Comparison of ENCODE assay signal across 21 cellular contexts in genomic region chr7:144247676-144248330, GRCh38. TPM values are rescaled to one million over a fixed set of nuclear protein-coding genes. Genes with fewer than 3 reads are reported as not detected.
A peak's percentile ranks its signal among the peaks of the same experiment; 100 is the strongest.
DNase-seq lines count a peak whose midpoint lies in the region; ATAC-seq, FAIRE-seq and TF ChIP-seq lines count a peak whose summit lies in the region.
"Not testable (repeated sequence)": the region's sequence is repeated elsewhere in the genome, so short reads cannot be mapped to it uniquely, and the experiment has no call there.
"Had no signal": no experiment of that assay in that cellular context is flagged by ENCODE, and none has a peak within 500 bp of the region (broad histone marks: within the 10 kb centered on the region; RNA-seq: fewer than 3 reads in every experiment).

No MANE protein-coding gene starts in this region.

- not testable (repeated sequence) for H3K9ac ChIP-seq in HCT116 (ENCODE audit: low read length); PC-3 (ENCODE audit: low read length); GM12878 (ENCODE audit: control insufficient read depth, insufficient read depth, low read length); K562 (ENCODE audit: insufficient read depth in 1 of 2, low read depth in 2 of 2, low read length in 2 of 2)

- H3K27me3 ChIP-seq in HCT116 (ENCODE audit: insufficient read depth, low read length); PC-3 (ENCODE audit: low read length); RWPE2 (ENCODE audit: insufficient read depth, poor library complexity, severe bottlenecking); GM12878 (replicated peaks in 1 of 2; ENCODE audit: control insufficient read depth in 2 of 2, insufficient read depth in 2 of 2, low read length in 1 of 2); K562 (ENCODE audit: control insufficient read depth in 2 of 2, insufficient read depth in 2 of 2, low read length in 2 of 2); foreskin keratinocyte: not testable (repeated sequence)

- not testable (repeated sequence) for H3K36me3 ChIP-seq in HCT116 (ENCODE audit: control insufficient read depth in 1 of 2, insufficient read depth in 2 of 2, low read length in 2 of 2); PC-3 (ENCODE audit: low read depth, low read length); RWPE2 (ENCODE audit: low read depth); GM12878 (ENCODE audit: control insufficient read depth in 2 of 2, insufficient read depth in 2 of 2, low read length in 1 of 2); K562 (ENCODE audit: control insufficient read depth, insufficient read depth, low read length)

- not testable (repeated sequence) for H3K4me2 ChIP-seq in HCT116 (ENCODE audit: low read length); PC-3 (ENCODE audit: low read length); GM12878 (ENCODE audit: control insufficient read depth, insufficient read depth); K562 (ENCODE audit: insufficient read depth, low read length)

- not testable (repeated sequence) for H3K4me3 ChIP-seq in HCT116 (replicated peaks in 1 of 2; ENCODE audit: low read depth in 1 of 2, low read length in 2 of 2); PC-3 (ENCODE audit: low read length); RWPE2 (ENCODE audit: severe bottlenecking); GM12878; K562

- not testable (repeated sequence) for DNase-seq in HCT116 (ENCODE audit: low read depth, low spot score); PC-3; RWPE2 (ENCODE audit: low spot score); GM12878 (ENCODE audit: low read depth, low spot score); K562 (ENCODE audit: extremely low read depth in 1 of 4, low spot score in 3 of 4); foreskin keratinocyte

- not testable (repeated sequence) for H4K20me1 ChIP-seq in HCT116 (ENCODE audit: insufficient read depth); PC-3 (ENCODE audit: low read length); GM12878 (ENCODE audit: control insufficient read depth, insufficient read depth); K562 (replicated peaks; ENCODE audit: control insufficient read depth, insufficient read depth, low read length)

- not testable (repeated sequence) for H3K9me2 ChIP-seq in HCT116 (ENCODE audit: insufficient read depth); PC-3 (replicated peaks; ENCODE audit: low read length)

- not testable (repeated sequence) for H3K9me1 ChIP-seq in K562 (ENCODE audit: control insufficient read depth, insufficient read depth, low read length)

- peak; percentile 41 for ATAC-seq in GM18868 (IDR thresholded peaks at IDR 0.05; ENCODE audit: unreplicated experiment)
- peak; percentile 33 for ATAC-seq in HCT116
- peak; percentile 70 for ATAC-seq in HG02610 (IDR thresholded peaks at IDR 0.05; ENCODE audit: unreplicated experiment)
- peak; percentile 59 for ATAC-seq in PC-3
- peak; percentile 31; the same call in 1 of the 3 replicates for ATAC-seq in RWPE2 (ENCODE audit: low read depth)
- peak; percentile 44 for ATAC-seq in GM12878
- peak; percentile 37; the same call in 2 of the 3 replicates for ATAC-seq in K562
- peak; percentile 54 for ATAC-seq in foreskin keratinocyte

- BruUV-seq in HCT116 (replicated peaks; lab: Mats Ljungman, UMichigan); PC-3 (replicated peaks; lab: Mats Ljungman, UMichigan); GM12878 (replicated peaks; lab: Mats Ljungman, UMichigan); K562 (replicated peaks; lab: Mats Ljungman, UMichigan): not testable (repeated sequence)

- RAD21 ChIA-PET in HCT116 (lab: Charles Lee; ENCODE audit: low non-redundant PET in 1 of 2, low total read pairs in 2 of 2, uncharacterized antibody in 2 of 2, unreplicated experiment in 2 of 2); GM12878 (lab: Charles Lee; ENCODE audit: unreplicated experiment): not testable (repeated sequence)

- intact Hi-C loops in HCT116 (cut with micrococcal nuclease); PC-3 (cut with micrococcal nuclease); GM12878 (cut with micrococcal nuclease; ENCODE audit: unreplicated experiment); K562 (cut with micrococcal nuclease): not testable (repeated sequence)

- not testable (repeated sequence) for H2AFZ ChIP-seq in HCT116 (ENCODE audit: low read depth, low read length, poor library complexity, severe bottlenecking); PC-3 (ENCODE audit: low read length); GM12878 (ENCODE audit: control insufficient read depth, low read depth, low read length); K562 (ENCODE audit: low read depth, low read length)

- H3K79me2 ChIP-seq in HCT116 (ENCODE audit: insufficient read depth, low read length); PC-3 (ENCODE audit: low read length); GM12878 (ENCODE audit: control insufficient read depth, insufficient read depth, low read length); K562 (ENCODE audit: control insufficient read depth, insufficient read depth, low read length): not testable (repeated sequence)

- not testable (repeated sequence) for FAIRE-seq in GM12878 (lab: Jason Lieb, UNC); K562 (lab: Jason Lieb, UNC)

- TF ChIP-seq EP300 in GM12878 (IDR thresholded peaks at IDR 0.05; ENCODE audit: borderline replicate concordance in 1 of 2, control insufficient read depth in 1 of 2, low read depth in 2 of 2, low read length in 2 of 2); K562 (IDR thresholded peaks at IDR 0.05; ENCODE audit: low read length): not testable (repeated sequence)

- CTCF ChIA-PET in HCT116 (lab: Charles Lee); PC-3 (lab: Charles Lee); GM12878 (lab: Yijun Ruan, JAX); K562 (lab: Yijun Ruan, JAX; ENCODE audit: low intra/inter-chr PET ratio): not testable (repeated sequence)

- in situ Hi-C loops in GM12878 (cut with MboI); K562 (cut with MboI): not testable (repeated sequence)

- not testable (repeated sequence) for H3K27ac ChIP-seq in HCT116 (ENCODE audit: low read depth, low read length); PC-3 (ENCODE audit: low read length); RWPE2 (ENCODE audit: poor library complexity, severe bottlenecking); GM12878 (ENCODE audit: control insufficient read depth, insufficient read depth); K562 (ENCODE audit: extremely low read depth, low read depth, low read length); foreskin keratinocyte

- TF ChIP-seq RAD21 in HCT116 (IDR thresholded peaks at IDR 0.05; ENCODE audit: low read depth); GM12878 (IDR thresholded peaks at IDR 0.05; ENCODE audit: insufficient read depth, low read depth, low read length); K562 (CRISPR knock-in tag; conservative IDR thresholded peaks at IDR 0.05 in 1 of 2, IDR thresholded peaks at IDR 0.05 in 1 of 2): not testable (repeated sequence)

- POLR2A ChIA-PET in HCT116 (lab: Charles Lee); PC-3 (lab: Charles Lee; ENCODE audit: unreplicated experiment); GM12878 (lab: Charles Lee); K562 (lab: Yijun Ruan, JAX): not testable (repeated sequence)

- no CpG with 5 or more reads among the region's 1 CpG for WGBS in GM12878 (ENCODE audit: insufficient coverage, insufficient replicate concordance, low lambda C conversion rate, missing lambda C conversion rate)
- WGBS in K562 (ENCODE audit: insufficient coverage, low coverage, missing lambda C conversion rate): no CpG with 5 or more reads among the region's 1 CpG

- SMC1A ChIA-PET in GM12878 (lab: Charles Lee; ENCODE audit: uncharacterized antibody, unreplicated experiment): not testable (repeated sequence)

- not testable (repeated sequence) for TF ChIP-seq CTCF in HCT116 (IDR thresholded peaks at IDR 0.05 in 2 of 3, conservative IDR thresholded peaks at IDR 0.05 in 1 of 3; ENCODE audit: borderline replicate concordance in 1 of 3, insufficient read depth in 1 of 3, low read depth in 2 of 3, low read length in 2 of 3); PC-3 (conservative IDR thresholded peaks at IDR 0.05; ENCODE audit: low read depth, low read length); RWPE2 (IDR thresholded peaks at IDR 0.05; ENCODE audit: poor library complexity, severe bottlenecking); GM12878 (IDR thresholded peaks at IDR 0.05 in 2 of 3, conservative IDR thresholded peaks at IDR 0.05 in 1 of 3; ENCODE audit: control insufficient read depth in 2 of 3, extremely low read depth in 1 of 3, insufficient read depth in 1 of 3, low read depth in 3 of 3, low read length in 3 of 3); K562 (IDR thresholded peaks at IDR 0.05 in 2 of 3, conservative IDR thresholded peaks at IDR 0.05 in 1 of 3; ENCODE audit: insufficient read depth in 2 of 3, low read depth in 1 of 3, low read length in 3 of 3); foreskin keratinocyte (conservative IDR thresholded peaks at IDR 0.05)

- H3K4me1 ChIP-seq in HCT116 (ENCODE audit: control insufficient read depth in 1 of 2, insufficient read depth in 2 of 2, low read length in 2 of 2); PC-3 (ENCODE audit: insufficient read depth, low read length); RWPE2 (ENCODE audit: insufficient read depth, poor library complexity, severe bottlenecking); GM12878 (ENCODE audit: control insufficient read depth, insufficient read depth, low read length); K562 (replicated peaks in 1 of 2; ENCODE audit: control insufficient read depth in 2 of 2, insufficient read depth in 2 of 2, low read length in 2 of 2); foreskin keratinocyte: not testable (repeated sequence)

- H3F3A ChIP-seq in PC-3 (ENCODE audit: low read length, unreplicated experiment): not testable (repeated sequence)

- not testable (repeated sequence) for H3K9me3 ChIP-seq in HCT116 (ENCODE audit: control insufficient read depth in 1 of 2, insufficient read depth in 1 of 2, low read depth in 1 of 2, low read length in 2 of 2); PC-3 (ENCODE audit: low read length); RWPE2 (ENCODE audit: severe bottlenecking); GM12878 (replicated peaks; ENCODE audit: control insufficient read depth, insufficient read depth, low read length); K562 (replicated peaks; ENCODE audit: control insufficient read depth, insufficient read depth, low read depth, low read length)

- TF ChIP-seq POLR2A in HCT116 (IDR thresholded peaks at IDR 0.05; ENCODE audit: borderline replicate concordance, extremely low read depth, insufficient read depth, insufficient read length); GM12878 (IDR thresholded peaks at IDR 0.05; ENCODE audit: low read depth, low read length); K562 (conservative IDR thresholded peaks at IDR 0.05): not testable (repeated sequence)

RNA-seq across cellular contexts. Expression of gene OR2A42, which starts 8.4 kb away (rescaled TPM):
- total RNA-seq in HCT116 (2021; ENCODE audit: unreplicated experiment) (not detected), PC-3 (2014; rRNA removed) (0.40 TPM in 1 of 2 replicates, not detected in the other), GM12878 (2014; rRNA removed) (under 0.01 TPM in 1 of 2 replicates, not detected in the other), GM12878 (2014; rRNA removed; fragmentation: Illumina TruSeq; extraction: Trizol) (0.05 TPM in 1 of 2 replicates, not detected in the other), GM12878 (2021) (not detected in 2 replicates), K562 (2014; rRNA removed) (not detected in 2 replicates), K562 (2014; rRNA removed; fragmentation: Illumina TruSeq; extraction: Trizol) (not detected in 2 replicates), K562 (2015; rRNA removed; fragmentation: Illumina TruSeq; extraction: Trizol) (not detected in 2 replicates), K562 (2021) (not detected in 2 replicates), foreskin keratinocyte (not detected in 2 replicates)
- 0.09 and 0.12 TPM in 2 replicates for polyA plus RNA-seq in HCT116 (2012)
- 0.06 and 0.12 TPM in 2 replicates for total RNA-seq in GM12878 (2013; cell fraction: nucleolus; rRNA removed)
- not detected for polyA plus RNA-seq in GM12878 (2011; ENCODE audit: low read depth)
- polyA plus RNA-seq in GM12878 (2011; rRNA removed) (not detected in 2 replicates), GM12878 (2014; fragmentation: Illumina TruSeq; extraction: Trizol) (0.04 TPM in 1 of 2 replicates, not detected in the other), GM12878 (2014; fragmentation: Nextera tagmentation; extraction: Ambion mirVana) (under 1 TPM; 0.02 to 0.06 TPM), GM12878 (2014; rRNA removed) (not detected in 2 replicates), GM12878 (2016; fragmentation: Nextera tagmentation; extraction: Ambion mirVana) (under 1 TPM; 0.32 to 0.42 TPM), K562 (2011; rRNA removed) (not detected in 2 replicates), K562 (2014; fragmentation: Illumina TruSeq; extraction: Trizol) (not detected in 2 replicates), K562 (2014; fragmentation: Nextera tagmentation; extraction: Ambion mirVana) (not detected), K562 (2014; rRNA removed) (not detected in 2 replicates), foreskin keratinocyte (not detected in 2 replicates)
- not detected in 2 replicates for polyA plus RNA-seq in GM12878 (2011; cell fraction: cytosol; rRNA removed)
- polyA plus RNA-seq in GM12878 (2011; cell fraction: nucleus; rRNA removed): not detected in 2 replicates
- polyA plus RNA-seq in GM12878 (2012): 0.13 and 0.14 TPM in 2 replicates
- not detected in 2 replicates for polyA minus RNA-seq in GM12878 (2011; rRNA and poly(A)+ RNA removed)
- polyA minus RNA-seq in GM12878 (2011; cell fraction: cytosol; rRNA and poly(A)+ RNA removed): not detected in 2 replicates
- not detected in 2 replicates for polyA minus RNA-seq in GM12878 (2011; cell fraction: nucleus; rRNA and poly(A)+ RNA removed)
- total RNA-seq in K562 (2011; cell fraction: chromatin; rRNA removed; ENCODE audit: low replicate concordance): not detected in 2 replicates
- not detected in 2 replicates for total RNA-seq in K562 (2011; cell fraction: nucleolus; rRNA removed)
- not detected in 2 replicates for total RNA-seq in K562 (2011; cell fraction: nucleoplasm; rRNA removed)
- not detected in 2 replicates for polyA plus RNA-seq in K562 (2011; cell fraction: cytosol; rRNA removed)
- polyA plus RNA-seq in K562 (2011; cell fraction: nucleus; rRNA removed): not detected in 2 replicates
- not detected in 2 replicates for polyA plus RNA-seq in K562 (2012)
- not detected in 2 replicates for polyA minus RNA-seq in K562 (2011; rRNA and poly(A)+ RNA removed)
- not detected in 2 replicates for polyA minus RNA-seq in K562 (2011; cell fraction: cytosol; rRNA and poly(A)+ RNA removed)
- not detected in 2 replicates for polyA minus RNA-seq in K562 (2011; cell fraction: nucleus; rRNA and poly(A)+ RNA removed)
- total RNA-seq: A172; Caco-2; Calu3; CD4-positive, alpha-beta memory T cell; CD4-positive, alpha-beta T cell; CD8-positive, alpha-beta memory T cell; CD8-positive, alpha-beta T cell; Daoy had no signal
- polyA plus RNA-seq: A549; AG04450; BJ; CD14-positive monocyte; CD4-positive, alpha-beta memory T cell; CD8-positive, alpha-beta memory T cell had no signal

RNA-seq across cellular contexts. Expression of gene OR2A7, which starts 16.8 kb away (rescaled TPM):
- total RNA-seq in HCT116 (2021; ENCODE audit: unreplicated experiment) (8.1 TPM), PC-3 (2014; rRNA removed) (0.69 TPM in 2 replicates), GM12878 (2014; rRNA removed) (0.96 and 1.7 TPM in 2 replicates), GM12878 (2014; rRNA removed; fragmentation: Illumina TruSeq; extraction: Trizol) (0.94 and 1.2 TPM in 2 replicates), GM12878 (2021) (1.5 and 2.3 TPM in 2 replicates), K562 (2014; rRNA removed) (not detected in 2 replicates), K562 (2014; rRNA removed; fragmentation: Illumina TruSeq; extraction: Trizol) (not detected in 2 replicates), K562 (2015; rRNA removed; fragmentation: Illumina TruSeq; extraction: Trizol) (not detected in 2 replicates), K562 (2021) (not detected in 2 replicates), foreskin keratinocyte (3.3 and 11.6 TPM in 2 replicates)
- 6.9 and 7.0 TPM in 2 replicates for polyA plus RNA-seq in HCT116 (2012)
- total RNA-seq in GM12878 (2013; cell fraction: nucleolus; rRNA removed): 8.9 and 12.6 TPM in 2 replicates
- polyA plus RNA-seq in GM12878 (2011; ENCODE audit: low read depth): 0.28 TPM
- polyA plus RNA-seq in GM12878 (2011; rRNA removed) (0.84 and 1.1 TPM in 2 replicates), GM12878 (2014; fragmentation: Illumina TruSeq; extraction: Trizol) (2.0 and 2.3 TPM in 2 replicates), GM12878 (2014; fragmentation: Nextera tagmentation; extraction: Ambion mirVana) (under 1 TPM; 0.37 to 0.55 TPM), GM12878 (2014; rRNA removed) (0.76 and 0.95 TPM in 2 replicates), GM12878 (2016; fragmentation: Nextera tagmentation; extraction: Ambion mirVana) (under 1 TPM; 0.34 to 0.72 TPM), K562 (2011; rRNA removed) (0.06 and 0.08 TPM in 2 replicates), K562 (2014; fragmentation: Illumina TruSeq; extraction: Trizol) (not detected in 2 replicates), K562 (2014; fragmentation: Nextera tagmentation; extraction: Ambion mirVana) (under 1 TPM; 0.03 to 0.10 TPM), K562 (2014; rRNA removed) (not detected in 2 replicates), foreskin keratinocyte (1.0 and 2.5 TPM in 2 replicates)
- polyA plus RNA-seq in GM12878 (2011; cell fraction: cytosol; rRNA removed): 0.49 and 0.62 TPM in 2 replicates
- 2.0 and 2.7 TPM in 2 replicates for polyA plus RNA-seq in GM12878 (2011; cell fraction: nucleus; rRNA removed)
- 0.47 and 0.53 TPM in 2 replicates for polyA plus RNA-seq in GM12878 (2012)
- 1.6 and 2.3 TPM in 2 replicates for polyA minus RNA-seq in GM12878 (2011; rRNA and poly(A)+ RNA removed)
- polyA minus RNA-seq in GM12878 (2011; cell fraction: cytosol; rRNA and poly(A)+ RNA removed): not detected in 2 replicates
- polyA minus RNA-seq in GM12878 (2011; cell fraction: nucleus; rRNA and poly(A)+ RNA removed): 0.38 and 0.85 TPM in 2 replicates
- not detected in 2 replicates for total RNA-seq in K562 (2011; cell fraction: chromatin; rRNA removed; ENCODE audit: low replicate concordance)
- not detected in 2 replicates for total RNA-seq in K562 (2011; cell fraction: nucleolus; rRNA removed)
- not detected in 2 replicates for total RNA-seq in K562 (2011; cell fraction: nucleoplasm; rRNA removed)
- polyA plus RNA-seq in K562 (2011; cell fraction: cytosol; rRNA removed): 0.24 TPM in 1 of 2 replicates, not detected in the other
- polyA plus RNA-seq in K562 (2011; cell fraction: nucleus; rRNA removed): 0.07 TPM in 1 of 2 replicates, not detected in the other
- 0.11 and 0.18 TPM in 2 replicates for polyA plus RNA-seq in K562 (2012)
- not detected in 2 replicates for polyA minus RNA-seq in K562 (2011; rRNA and poly(A)+ RNA removed)
- not detected in 2 replicates for polyA minus RNA-seq in K562 (2011; cell fraction: cytosol; rRNA and poly(A)+ RNA removed)
- not detected in 2 replicates for polyA minus RNA-seq in K562 (2011; cell fraction: nucleus; rRNA and poly(A)+ RNA removed)
- total RNA-seq: A172 had no signal
- polyA plus RNA-seq: A549, AG04450, CD14-positive monocyte had no signal

RNA-seq across cellular contexts. Expression of gene CTAGE8, which starts 21.3 kb away (rescaled TPM):
- 6.1 TPM for total RNA-seq in HCT116 (2021; ENCODE audit: unreplicated experiment)
- polyA plus RNA-seq in HCT116 (2012): 2.8 and 4.5 TPM in 2 replicates
- 0.69 and 1.2 TPM in 2 replicates for total RNA-seq in PC-3 (2014; rRNA removed)
- 4.9 and 5.1 TPM in 2 replicates for total RNA-seq in GM12878 (2013; cell fraction: nucleolus; rRNA removed)
- 0.44 and 0.62 TPM in 2 replicates for total RNA-seq in GM12878 (2014; rRNA removed)
- 1.1 and 1.4 TPM in 2 replicates for total RNA-seq in GM12878 (2014; rRNA removed; fragmentation: Illumina TruSeq; extraction: Trizol)
- 0.67 and 1.4 TPM in 2 replicates for total RNA-seq in GM12878 (2021)
- polyA plus RNA-seq in GM12878 (2011; ENCODE audit: low read depth): 0.30 TPM
- 0.69 and 1.4 TPM in 2 replicates for polyA plus RNA-seq in GM12878 (2011; rRNA removed)
- 0.30 and 0.40 TPM in 2 replicates for polyA plus RNA-seq in GM12878 (2011; cell fraction: cytosol; rRNA removed)
- polyA plus RNA-seq in GM12878 (2011; cell fraction: nucleus; rRNA removed): 2.5 and 2.9 TPM in 2 replicates
- polyA plus RNA-seq in GM12878 (2012): 0.41 and 0.81 TPM in 2 replicates
- 1.1 and 1.5 TPM in 2 replicates for polyA plus RNA-seq in GM12878 (2014; fragmentation: Illumina TruSeq; extraction: Trizol)
- polyA plus RNA-seq in GM12878 (2014; fragmentation: Nextera tagmentation; extraction: Ambion mirVana): under 1 TPM; 0.39 to 0.64 TPM
- 0.34 and 1.1 TPM in 2 replicates for polyA plus RNA-seq in GM12878 (2014; rRNA removed)
- polyA plus RNA-seq in GM12878 (2016; fragmentation: Nextera tagmentation; extraction: Ambion mirVana): under 1 TPM; 0.09 to 0.38 TPM
- polyA minus RNA-seq in GM12878 (2011; rRNA and poly(A)+ RNA removed): 0.67 TPM in 1 of 2 replicates, not detected in the other
- polyA minus RNA-seq in GM12878 (2011; cell fraction: cytosol; rRNA and poly(A)+ RNA removed): not detected in 2 replicates
- 0.73 and 0.96 TPM in 2 replicates for polyA minus RNA-seq in GM12878 (2011; cell fraction: nucleus; rRNA and poly(A)+ RNA removed)
- not detected in 2 replicates for total RNA-seq in K562 (2011; cell fraction: chromatin; rRNA removed; ENCODE audit: low replicate concordance)
- not detected in 2 replicates for total RNA-seq in K562 (2011; cell fraction: nucleolus; rRNA removed)
- total RNA-seq in K562 (2011; cell fraction: nucleoplasm; rRNA removed): not detected in 2 replicates
- total RNA-seq in K562 (2014; rRNA removed): not detected in 2 replicates
- not detected in 2 replicates for total RNA-seq in K562 (2014; rRNA removed; fragmentation: Illumina TruSeq; extraction: Trizol)
- 0.04 TPM in 1 of 2 replicates, not detected in the other for total RNA-seq in K562 (2015; rRNA removed; fragmentation: Illumina TruSeq; extraction: Trizol)
- 0.11 TPM in 1 of 2 replicates, not detected in the other for total RNA-seq in K562 (2021)
- 0.04 TPM in 1 of 2 replicates, not detected in the other for polyA plus RNA-seq in K562 (2011; rRNA removed)
- polyA plus RNA-seq in K562 (2011; cell fraction: cytosol; rRNA removed): 0.04 and 0.09 TPM in 2 replicates
- polyA plus RNA-seq in K562 (2011; cell fraction: nucleus; rRNA removed): 0.38 and 0.61 TPM in 2 replicates
- polyA plus RNA-seq in K562 (2012): 0.05 and 0.17 TPM in 2 replicates
- not detected in 2 replicates for polyA plus RNA-seq in K562 (2014; fragmentation: Illumina TruSeq; extraction: Trizol)
- polyA plus RNA-seq in K562 (2014; fragmentation: Nextera tagmentation; extraction: Ambion mirVana): not detected
- polyA plus RNA-seq in K562 (2014; rRNA removed): not detected in 2 replicates
- 0.14 and 0.24 TPM in 2 replicates for polyA minus RNA-seq in K562 (2011; rRNA and poly(A)+ RNA removed)
- polyA minus RNA-seq in K562 (2011; cell fraction: cytosol; rRNA and poly(A)+ RNA removed): not detected in 2 replicates
- polyA minus RNA-seq in K562 (2011; cell fraction: nucleus; rRNA and poly(A)+ RNA removed): 0.44 TPM in 1 of 2 replicates, not detected in the other
- total RNA-seq in foreskin keratinocyte: 4.7 and 5.1 TPM in 2 replicates
- 2.1 and 3.3 TPM in 2 replicates for polyA plus RNA-seq in foreskin keratinocyte
- total RNA-seq: A172; CD4-positive, CD25-positive, alpha-beta regulatory T cell had no signal
- polyA plus RNA-seq: CD14-positive monocyte had no signal

RNA-seq across cellular contexts. Expression of gene ARHGEF35, which starts 52.2 kb away (rescaled TPM):
- total RNA-seq in HCT116 (2021; ENCODE audit: unreplicated experiment): 17.4 TPM
- polyA plus RNA-seq in HCT116 (2012): 9.3 and 10.0 TPM in 2 replicates
- 10.8 TPM in 2 replicates for total RNA-seq in PC-3 (2014; rRNA removed)
- 3.8 and 4.8 TPM in 2 replicates for total RNA-seq in GM12878 (2013; cell fraction: nucleolus; rRNA removed)
- total RNA-seq in GM12878 (2014; rRNA removed): 2.4 and 2.9 TPM in 2 replicates
- 7.5 and 7.6 TPM in 2 replicates for total RNA-seq in GM12878 (2014; rRNA removed; fragmentation: Illumina TruSeq; extraction: Trizol)
- total RNA-seq in GM12878 (2021): 8.8 and 9.7 TPM in 2 replicates
- 2.3 TPM for polyA plus RNA-seq in GM12878 (2011; ENCODE audit: low read depth)
- polyA plus RNA-seq in GM12878 (2011; rRNA removed): 0.39 and 0.88 TPM in 2 replicates
- polyA plus RNA-seq in GM12878 (2011; cell fraction: cytosol; rRNA removed): 0.16 and 0.17 TPM in 2 replicates
- polyA plus RNA-seq in GM12878 (2011; cell fraction: nucleus; rRNA removed): 0.16 TPM in 1 of 2 replicates, not detected in the other
- 2.3 and 3.2 TPM in 2 replicates for polyA plus RNA-seq in GM12878 (2012)
- 9.2 and 10.8 TPM in 2 replicates for polyA plus RNA-seq in GM12878 (2014; fragmentation: Illumina TruSeq; extraction: Trizol)
- 1 to 10 TPM; 1.1 to 1.6 TPM for polyA plus RNA-seq in GM12878 (2014; fragmentation: Nextera tagmentation; extraction: Ambion mirVana)
- polyA plus RNA-seq in GM12878 (2014; rRNA removed): 3.4 and 3.7 TPM in 2 replicates
- 1 to 10 TPM; 5.7 to 6.6 TPM for polyA plus RNA-seq in GM12878 (2016; fragmentation: Nextera tagmentation; extraction: Ambion mirVana)
- polyA minus RNA-seq in GM12878 (2011; rRNA and poly(A)+ RNA removed): 0.07 and 0.41 TPM in 2 replicates
- polyA minus RNA-seq in GM12878 (2011; cell fraction: cytosol; rRNA and poly(A)+ RNA removed): not detected in 2 replicates
- polyA minus RNA-seq in GM12878 (2011; cell fraction: nucleus; rRNA and poly(A)+ RNA removed): not detected in 2 replicates
- 0.46 and 1.7 TPM in 2 replicates for total RNA-seq in K562 (2011; cell fraction: chromatin; rRNA removed; ENCODE audit: low replicate concordance)
- total RNA-seq in K562 (2011; cell fraction: nucleolus; rRNA removed): 0.33 and 0.39 TPM in 2 replicates
- total RNA-seq in K562 (2011; cell fraction: nucleoplasm; rRNA removed): 0.51 and 1.6 TPM in 2 replicates
- not detected in 2 replicates for total RNA-seq in K562 (2014; rRNA removed)
- 0.22 and 0.36 TPM in 2 replicates for total RNA-seq in K562 (2014; rRNA removed; fragmentation: Illumina TruSeq; extraction: Trizol)
- total RNA-seq in K562 (2015; rRNA removed; fragmentation: Illumina TruSeq; extraction: Trizol): 0.30 and 0.33 TPM in 2 replicates
- 0.22 and 0.49 TPM in 2 replicates for total RNA-seq in K562 (2021)
- polyA plus RNA-seq in K562 (2011; rRNA removed): 0.39 and 0.59 TPM in 2 replicates
- polyA plus RNA-seq in K562 (2011; cell fraction: cytosol; rRNA removed): 0.07 and 0.10 TPM in 2 replicates
- 0.08 and 0.11 TPM in 2 replicates for polyA plus RNA-seq in K562 (2011; cell fraction: nucleus; rRNA removed)
- polyA plus RNA-seq in K562 (2012): 0.27 and 0.35 TPM in 2 replicates
- polyA plus RNA-seq in K562 (2014; fragmentation: Illumina TruSeq; extraction: Trizol): 0.21 TPM in 2 replicates
- polyA plus RNA-seq in K562 (2014; fragmentation: Nextera tagmentation; extraction: Ambion mirVana): not detected
- polyA plus RNA-seq in K562 (2014; rRNA removed): 0.16 TPM in 1 of 2 replicates, not detected in the other
- 0.12 and 0.56 TPM in 2 replicates for polyA minus RNA-seq in K562 (2011; rRNA and poly(A)+ RNA removed)
- polyA minus RNA-seq in K562 (2011; cell fraction: cytosol; rRNA and poly(A)+ RNA removed): 0.57 TPM in 1 of 2 replicates, not detected in the other
- 0.94 and 1.2 TPM in 2 replicates for polyA minus RNA-seq in K562 (2011; cell fraction: nucleus; rRNA and poly(A)+ RNA removed)
- 13.7 and 29.0 TPM in 2 replicates for total RNA-seq in foreskin keratinocyte
- polyA plus RNA-seq in foreskin keratinocyte: 10.9 and 22.4 TPM in 2 replicates
- total RNA-seq: A172 had no signal
